8 cellular contexts compared by ENCODE assay signal in the genomic region with DNA sequence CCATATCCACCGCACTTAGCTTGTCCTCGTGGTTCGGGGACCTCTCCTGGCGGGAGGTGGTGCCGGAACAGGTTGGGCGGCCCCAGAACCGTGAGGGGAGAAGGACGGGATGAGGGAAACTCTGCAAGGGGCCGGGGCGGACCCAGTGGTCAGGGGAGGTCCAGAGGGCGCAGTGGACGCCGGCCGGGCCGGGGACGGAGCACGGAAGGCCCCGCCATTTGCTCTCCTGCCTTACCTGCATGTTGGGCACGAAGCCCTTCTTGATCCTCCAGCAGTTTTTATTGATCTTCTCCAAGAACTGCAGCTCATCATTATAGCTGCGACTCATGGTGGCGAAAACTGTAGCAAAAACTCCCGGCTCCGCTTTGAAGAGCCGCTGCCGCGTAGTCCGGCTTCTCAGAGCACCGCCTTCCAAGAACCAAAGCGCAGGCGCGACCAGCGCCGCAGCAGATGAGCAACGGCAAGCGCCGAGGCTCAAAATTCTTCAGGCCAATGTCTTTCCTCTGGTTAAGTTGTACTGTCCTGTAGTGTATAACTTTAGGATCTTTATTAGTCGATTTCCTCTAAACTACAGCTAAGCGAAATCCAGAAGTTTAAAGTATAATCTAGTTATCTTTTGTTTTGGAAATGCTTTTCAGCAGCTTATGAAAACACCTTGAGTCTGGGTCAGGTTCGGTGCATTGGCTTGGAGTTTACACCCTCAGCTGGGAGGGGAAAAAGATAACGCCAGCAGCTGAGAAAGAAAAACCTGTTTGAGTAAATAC. TPM values are rescaled to one million over a fixed set of nuclear protein-coding genes. Genes with fewer than 3 reads are reported as not detected.
DNase-seq lines count a peak whose midpoint lies in the region; ATAC-seq and TF ChIP-seq lines count a peak whose summit lies in the region.

Gene RTCB (minus strand): TSS at position 419 of the 764 bp plus-strand sequence. CDS start 91 bp downstream, at position 328.

- intact Hi-C loops in gastrocnemius medialis (cut with DNase I; ENCODE audit: low total_unique reads), result loop anchor here (1.0 to 5.0 kb wide), 3 partner anchors 63 to 660 kb away; partner anchors contain the start of genes DEPDC5 and PRR14L

- ATAC-seq in HG02885 (IDR thresholded peaks at IDR 0.05; ENCODE audit: poor library complexity, unreplicated experiment), result peak; percentile 63
- ATAC-seq in gastrocnemius medialis, result peak; percentile 90 to 92
- ATAC-seq in HG03039 (IDR thresholded peaks at IDR 0.05; ENCODE audit: unreplicated experiment), result no peak

- H3K36me3 ChIP-seq in WERI-Rb-1 (peaks cover 23% of the 10 kb centered on the region), iPS-15b (ENCODE audit: control insufficient read depth, insufficient read depth, low read length) (peaks cover 13% of the 10 kb centered on the region), gastrocnemius medialis (peaks cover 0 to 17% of the 10 kb centered on the region in 2 donors)

- TF ChIP-seq POLR2A in gastrocnemius medialis (IDR thresholded peaks at IDR 0.05), result peak; percentile 64 to 76

- H3K9me3 ChIP-seq in WERI-Rb-1 (ENCODE audit: severe bottlenecking) (no peaks in the 10 kb centered on the region), iPS-15b (ENCODE audit: control insufficient read depth, insufficient read depth, low read length) (no peaks in the 10 kb centered on the region), gastrocnemius medialis (no peaks in the 10 kb centered on the region)

- peak within 1 kb of the TSS; percentile 82 for H3K4me3 ChIP-seq in WERI-Rb-1 (ENCODE audit: low read depth, low read length)
- H3K4me3 ChIP-seq in iPS-15b (ENCODE audit: low read depth, low read length), result peak within 1 kb of the TSS; percentile 92
- H3K4me3 ChIP-seq in gastrocnemius medialis, result peak within 1 kb of the TSS; percentile 91 to 96 (median 92)

- peak; percentile 78 for DNase-seq in GM10266 (ENCODE audit: extremely low spot score)
- peak; percentile 43 for DNase-seq in NCI-H2196 treated with DMSO at 0.1 percent for 48 hours (lab: John Stamatoyannopoulos, UW; ENCODE audit: unreplicated experiment)
- DNase-seq in WERI-Rb-1, result peak; percentile 93
- peak; percentile 41 to 92 for DNase-seq in T47D (ENCODE audit: low read depth in 1 of 2, low spot score in 1 of 2)
- peak; percentile 74 to 85 for DNase-seq in gastrocnemius medialis

- H3K4me1 ChIP-seq in iPS-15b (ENCODE audit: control insufficient read depth, insufficient read depth, low read length) (peaks cover 2% of the 10 kb centered on the region), gastrocnemius medialis (peaks cover 11 to 27% of the 10 kb centered on the region in 2 donors)

- H3K9ac ChIP-seq in iPS-15b (ENCODE audit: low read depth, low read length), result peak within 1 kb of the TSS; percentile 95

- in situ Hi-C loops in T47D (cut with HindIII; ENCODE audit: low pct_unique_long_range_greater_than_20kb, low sequenced_read_pairs) (no loop called here), gastrocnemius medialis (cut with MboI; ENCODE audit: low sequenced_read_pairs in 4 of 4) (loop anchor here in 2 of 4 donors (5.0 kb wide), 2 partner anchors 60 to 65 kb away; partner anchors contain the start of gene FBXO7 (in 1 of the 2))

- H3K27me3 ChIP-seq in WERI-Rb-1 (ENCODE audit: insufficient read depth, low read depth, severe bottlenecking) (no peaks in the 10 kb centered on the region), iPS-15b (ENCODE audit: control insufficient read depth, insufficient read depth, low read length) (no peaks in the 10 kb centered on the region), gastrocnemius medialis (no peaks in the 10 kb centered on the region)

- no peak for TF ChIP-seq CTCF in GM10266 (IDR thresholded peaks at IDR 0.05; ENCODE audit: control insufficient read depth, insufficient read depth, low read depth, missing control alignments)
- no peak for TF ChIP-seq CTCF in WERI-Rb-1 (IDR thresholded peaks at IDR 0.05; ENCODE audit: low read depth, low read length)
- TF ChIP-seq CTCF in gastrocnemius medialis (IDR thresholded peaks at IDR 0.05 in 4 of 5, conservative IDR thresholded peaks at IDR 0.05 in 1 of 5), result peak in 1 of 5 experiments; percentile 7

- H3K27ac ChIP-seq in WERI-Rb-1 (peak within 1 kb of the TSS; percentile 49), gastrocnemius medialis (peak within 1 kb of the TSS; percentile 77 to 85 (median 80))

RNA-seq across cellular contexts. Expression of gene RTCB, which starts in this region (rescaled TPM):
- 10 to 100 TPM; 53.7 to 76.4 (median 56.6) TPM for total RNA-seq in gastrocnemius medialis

Comparison
In these comparisons a context has a peak if more than half of its experiments do, and no peak if none do; other contexts are left out.
1. DNase-seq: peak in every context shown above with its lines; median percentile 93 in WERI-Rb-1; 80 in gastrocnemius medialis; 78 in GM10266; 66 in T47D; 43 in NCI-H2196 treated with DMSO at 0.1 percent for 48 hours.